Comparison of ENCODE assay signal across 29 cellular contexts in the genomic region with DNA sequence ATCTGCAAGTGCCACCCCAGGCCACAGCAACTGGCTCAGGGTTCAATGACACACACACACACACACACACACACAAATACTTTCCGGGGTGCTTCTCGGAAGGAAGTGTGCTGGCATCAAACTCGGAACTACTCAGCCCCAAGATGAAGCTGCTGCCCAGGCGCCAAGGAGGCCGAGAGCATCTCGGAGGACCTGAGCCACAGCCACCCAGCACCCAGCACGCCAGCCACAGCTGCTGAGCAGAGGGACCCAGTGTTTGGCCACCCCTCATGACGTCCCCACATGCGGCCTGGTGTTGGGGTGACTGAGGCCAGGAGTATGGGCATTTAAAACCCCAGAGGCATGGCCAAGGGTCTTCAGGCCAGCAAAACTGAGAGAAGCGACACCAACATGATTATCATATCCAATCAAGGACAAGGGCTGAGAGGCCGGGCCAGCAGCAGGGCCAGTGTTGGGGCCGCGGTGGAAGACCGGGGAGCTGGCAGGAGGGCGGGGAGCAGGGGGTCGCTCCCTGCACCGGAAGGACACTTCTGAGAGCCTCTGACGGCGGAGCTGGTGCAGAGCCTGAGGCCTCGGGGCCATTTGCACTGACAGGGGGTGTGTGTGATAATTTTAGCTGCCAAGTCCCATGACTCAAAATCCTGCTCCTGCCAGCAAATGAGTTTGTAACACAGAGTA.
A peak's percentile ranks its signal among the peaks of the same experiment; 100 is the strongest.
DNase-seq lines count a peak whose midpoint lies in the region; FAIRE-seq and TF ChIP-seq lines count a peak whose summit lies in the region.
"Had no signal": no experiment of that assay in that cellular context is flagged by ENCODE, and none has a peak within 500 bp of the region (broad histone marks: within the 10 kb centered on the region; RNA-seq: fewer than 3 reads in every experiment).

No MANE protein-coding gene starts in this region.

- H3K27ac Mint-ChIP-seq in activated CD4-positive, alpha-beta memory T cell treated with anti-CD3 and anti-CD28 coated beads for 36 hours: no peak overlapping the region
- H3K27ac Mint-ChIP-seq in activated CD4-positive, alpha-beta memory T cell treated with anti-CD3 and anti-CD28 coated beads, Interleukin-2, amount 10 ng/mL, durations not matched to agents 7 days and 5 days: no peak overlapping the region
- H3K27ac Mint-ChIP-seq in activated naive CD8-positive, alpha-beta T cell treated with anti-CD3 and anti-CD28 coated beads for 36 hours: no peak overlapping the region
- H3K27ac Mint-ChIP-seq: activated naive CD8-positive, alpha-beta T cell; B cell; nephron progenitor cell had no signal

- intact Hi-C loops in activated CD4-positive, alpha-beta memory T cell treated with anti-CD3 and anti-CD28 coated beads for 36 hours (cut with micrococcal nuclease): no loop called here
- intact Hi-C loops in kidney (cut with DNase I): no loop called here
- intact Hi-C loops in spleen (cut with DNase I; ENCODE audit: low total_unique reads): no loop called here

- H3K27ac ChIP-seq in Peyer's patch (no peak overlapping the region), kidney (ENCODE audit: low read depth in 2 of 2, low read length in 2 of 2) (no peak overlapping the region), spleen (no peak overlapping the region)
- H3K27ac ChIP-seq: epithelial cell of prostate, foreskin keratinocyte, left lung had no signal

- H3K27me3 ChIP-seq in Peyer's patch (no peaks in the 10 kb centered on the region), spleen (replicated peaks in 1 of 7) (no peaks in the 10 kb centered on the region)
- H3K27me3 ChIP-seq: foreskin keratinocyte, left lung had no signal

- H3K36me3 Mint-ChIP-seq in activated CD4-positive, alpha-beta memory T cell treated with anti-CD3 and anti-CD28 coated beads for 36 hours: peaks cover 5% of the 10 kb centered on the region
- H3K36me3 Mint-ChIP-seq in activated CD4-positive, alpha-beta memory T cell treated with anti-CD3 and anti-CD28 coated beads, Interleukin-2, amount 10 ng/mL, durations not matched to agents 7 days and 5 days (ENCODE audit: low read depth): peaks cover 10% of the 10 kb centered on the region
- H3K36me3 Mint-ChIP-seq in activated naive CD8-positive, alpha-beta T cell treated with anti-CD3 and anti-CD28 coated beads for 36 hours: peaks cover 5% of the 10 kb centered on the region

- peaks cover 2% of the 10 kb centered on the region for H3K4me1 Mint-ChIP-seq in activated CD4-positive, alpha-beta memory T cell treated with anti-CD3 and anti-CD28 coated beads for 36 hours (ENCODE audit: low read depth)
- peaks cover 4% of the 10 kb centered on the region for H3K4me1 Mint-ChIP-seq in activated CD4-positive, alpha-beta memory T cell treated with anti-CD3 and anti-CD28 coated beads, Interleukin-2, amount 10 ng/mL, durations not matched to agents 7 days and 5 days
- peaks cover 2% of the 10 kb centered on the region for H3K4me1 Mint-ChIP-seq in activated naive CD8-positive, alpha-beta T cell treated with anti-CD3 and anti-CD28 coated beads for 36 hours

- no peak overlapping the region for H3K9ac ChIP-seq in kidney (ENCODE audit: low read length in 2 of 2)

- TF ChIP-seq POLR2A in Peyer's patch (IDR thresholded peaks at IDR 0.05) (no peak), spleen (IDR thresholded peaks at IDR 0.05) (no peak)

- H3K4me3 ChIP-seq in Peyer's patch (no peak overlapping the region), kidney (ENCODE audit: low read length in 2 of 2) (no peak overlapping the region), spleen (no peak overlapping the region)
- H3K4me3 ChIP-seq: left lung, mucosa of descending colon had no signal

- no peaks in the 10 kb centered on the region for H3K27me3 Mint-ChIP-seq in activated CD4-positive, alpha-beta memory T cell treated with anti-CD3 and anti-CD28 coated beads for 36 hours
- no peaks in the 10 kb centered on the region for H3K27me3 Mint-ChIP-seq in activated CD4-positive, alpha-beta memory T cell treated with anti-CD3 and anti-CD28 coated beads, Interleukin-2, amount 10 ng/mL, durations not matched to agents 7 days and 5 days
- H3K27me3 Mint-ChIP-seq in activated naive CD8-positive, alpha-beta T cell treated with anti-CD3 and anti-CD28 coated beads for 36 hours: no peaks in the 10 kb centered on the region
- H3K27me3 Mint-ChIP-seq: activated naive CD8-positive, alpha-beta T cell; B cell; CD8-positive, alpha-beta memory T cell had no signal

- DNase-seq in activated CD4-positive, alpha-beta memory T cell treated with anti-CD3 and anti-CD28 coated beads for 36 hours: peak; percentile 6
- DNase-seq in activated CD4-positive, alpha-beta memory T cell treated with anti-CD3 and anti-CD28 coated beads, Interleukin-2, amount 10 ng/mL, durations not matched to agents 7 days and 5 days: no peak
- DNase-seq in Peyer's patch: peak in 2 of 3 donors; percentile 32
- DNase-seq in kidney: peak; percentile 66
- DNase-seq in spleen: peak; percentile 73
- DNase-seq in activated naive CD8-positive, alpha-beta T cell treated with anti-CD3 and anti-CD28 coated beads for 36 hours: no peak
- DNase-seq in NCI-H774 (lab: John Stamatoyannopoulos, UW): no peak
- no peak for DNase-seq in DMS 273 treated with DMSO at 0.1 percent for 48 hours (lab: John Stamatoyannopoulos, UW)
- DNase-seq: cerebellar nuclear complex, DMS53, foreskin keratinocyte, GDM1, GOT3, hippocampal formation, immature natural killer cell, KG1, MM.1S, NCI-H2171, NCI-H524, nephron progenitor cell, RPMI8226 had no signal

- TF ChIP-seq CTCF in Peyer's patch (IDR thresholded peaks at IDR 0.05): no peak
- no peak for TF ChIP-seq CTCF in kidney (IDR thresholded peaks at IDR 0.05; ENCODE audit: borderline replicate concordance, extremely low read depth, insufficient read depth)
- TF ChIP-seq CTCF in spleen (IDR thresholded peaks at IDR 0.05 in 8 of 11, conservative IDR thresholded peaks at IDR 0.05 in 3 of 11): no peak

- peaks cover 0 to 3% (median 1%) of the 10 kb centered on the region in 4 donors for H3K4me1 ChIP-seq in Peyer's patch
- no peaks in the 10 kb centered on the region for H3K4me1 ChIP-seq in kidney (ENCODE audit: control insufficient read depth in 1 of 2, insufficient read depth in 1 of 2, low read depth in 1 of 2, low read length in 2 of 2)
- H3K4me1 ChIP-seq in spleen: peaks cover 0 to 6% (median 3%) of the 10 kb centered on the region in 6 donors
- H3K4me1 ChIP-seq: foreskin keratinocyte had no signal

- 85 to 91% (median 87%) methylated on average over 18 to 20 of the region's 20 CpGs for WGBS in spleen, 5 donors

- POLR2A ChIA-PET in activated CD4-positive, alpha-beta memory T cell treated with anti-CD3 and anti-CD28 coated beads for 36 hours (lab: Charles Lee): no interaction called here
- POLR2A ChIA-PET in activated CD4-positive, alpha-beta memory T cell treated with anti-CD3 and anti-CD28 coated beads, Interleukin-2, amount 10 ng/mL, durations not matched to agents 7 days and 5 days (lab: Charles Lee): no interaction called here

- H3K9me3 Mint-ChIP-seq in activated CD4-positive, alpha-beta memory T cell treated with anti-CD3 and anti-CD28 coated beads for 36 hours: no peaks in the 10 kb centered on the region
- no peaks in the 10 kb centered on the region for H3K9me3 Mint-ChIP-seq in activated CD4-positive, alpha-beta memory T cell treated with anti-CD3 and anti-CD28 coated beads, Interleukin-2, amount 10 ng/mL, durations not matched to agents 7 days and 5 days
- no peaks in the 10 kb centered on the region for H3K9me3 Mint-ChIP-seq in activated naive CD8-positive, alpha-beta T cell treated with anti-CD3 and anti-CD28 coated beads for 36 hours
- H3K9me3 Mint-ChIP-seq: CD8-positive, alpha-beta memory T cell; immature natural killer cell; nephron progenitor cell had no signal

- CTCF ChIA-PET in activated CD4-positive, alpha-beta memory T cell treated with anti-CD3 and anti-CD28 coated beads for 36 hours (lab: Charles Lee): no interaction called here
- CTCF ChIA-PET in activated CD4-positive, alpha-beta memory T cell treated with anti-CD3 and anti-CD28 coated beads, Interleukin-2, amount 10 ng/mL, durations not matched to agents 7 days and 5 days (lab: Charles Lee): no interaction called here

- H3K36me3 ChIP-seq in Peyer's patch (peaks cover 0 to 8% (median 0%) of the 10 kb centered on the region in 3 donors), kidney (ENCODE audit: control insufficient read depth in 1 of 2, insufficient read depth in 2 of 2, low read length in 2 of 2) (peaks cover 0 to 3% of the 10 kb centered on the region in 2 donors), spleen (peaks cover 6 to 32% (median 16%) of the 10 kb centered on the region in 6 donors)

- no peak for FAIRE-seq in kidney (lab: Jason Lieb, UNC)
- FAIRE-seq: GM18507 had no signal

- H3K9me3 ChIP-seq in Peyer's patch (no peaks in the 10 kb centered on the region), kidney (ENCODE audit: control insufficient read depth in 1 of 2, low read length in 2 of 2) (no peaks in the 10 kb centered on the region), spleen (no peaks in the 10 kb centered on the region)
- H3K9me3 ChIP-seq: left lung, mucosa of descending colon had no signal

- H3K4me3 Mint-ChIP-seq in activated CD4-positive, alpha-beta memory T cell treated with anti-CD3 and anti-CD28 coated beads for 36 hours: no peak overlapping the region
- no peak overlapping the region for H3K4me3 Mint-ChIP-seq in activated CD4-positive, alpha-beta memory T cell treated with anti-CD3 and anti-CD28 coated beads, Interleukin-2, amount 10 ng/mL, durations not matched to agents 7 days and 5 days
- no peak overlapping the region for H3K4me3 Mint-ChIP-seq in activated naive CD8-positive, alpha-beta T cell treated with anti-CD3 and anti-CD28 coated beads for 36 hours
- H3K4me3 Mint-ChIP-seq: activated naive CD8-positive, alpha-beta T cell; B cell; CD8-positive, alpha-beta memory T cell; immature natural killer cell; nephron progenitor cell; stimulated activated effector memory CD8-positive, alpha-beta T cell treated with anti-CD3 and anti-CD28 coated beads, Interleukin-12 subunit alpha, Interleukin-12 subunit beta, amount 100 ng/mL, for 72 hours had no signal

Comparison
In these comparisons a context has a peak if more than half of its experiments do, and no peak if none do; other contexts are left out.
1. DNase-seq: peak in activated CD4-positive, alpha-beta memory T cell treated with anti-CD3 and anti-CD28 coated beads for 36 hours (single experiment), Peyer's patch (2 of 3), kidney (single experiment) and spleen (single experiment); none in activated CD4-positive, alpha-beta memory T cell treated with anti-CD3 and anti-CD28 coated beads, Interleukin-2, amount 10 ng/mL, durations not matched to agents 7 days and 5 days (single experiment), activated naive CD8-positive, alpha-beta T cell treated with anti-CD3 and anti-CD28 coated beads for 36 hours (single experiment), NCI-H774 (single experiment) and DMS 273 treated with DMSO at 0.1 percent for 48 hours (single experiment).